Comparison of ENCODE assay signal across 20 cellular contexts in genomic region chr6:3929281-3929798, GRCh38.
DNase-seq lines count a peak whose midpoint lies in the region; TF ChIP-seq lines count a peak whose summit lies in the region.
"Had no signal": no experiment of that assay in that cellular context is flagged by ENCODE, and none has a peak within 500 bp of the region (broad histone marks: within the 10 kb centered on the region; RNA-seq: fewer than 3 reads in every experiment).

No MANE protein-coding gene starts in this region.

- no peak for TF ChIP-seq POLR2A in adrenal gland (IDR thresholded peaks at IDR 0.05)

- H3K36me3 Mint-ChIP-seq in immature natural killer cell: no peaks in the 10 kb centered on the region
- H3K36me3 Mint-ChIP-seq: naive B cell, T-cell had no signal

- H3K27ac ChIP-seq in adrenal gland: peak overlapping the region in 1 of 5 donors; percentile 49
- H3K27ac ChIP-seq: BLaER1 had no signal

- DNase-seq in BJ (ENCODE audit: low read depth) (peak; percentile 97), adrenal gland (peak in 5 of 7 donors; percentile 26 to 69 (median 32)), foreskin fibroblast (peak; percentile 57 to 69), skeletal muscle cell (ENCODE audit: low read depth) (peak; percentile 45), cortex of kidney (lab: John Stamatoyannopoulos, UW) (no peak), SHP77 (lab: John Stamatoyannopoulos, UW) (no peak), mesenteric fat pad (ENCODE audit: low spot score) (no peak), immature natural killer cell (no peak)
- DNase-seq: activated B cell treated with CpG ODN at 0.5 μM for 24 hours; activated naive CD4-positive, alpha-beta T cell treated with Interleukin-2 at 50 U/mL for 16 hours; central memory CD4-positive, alpha-beta T cell; DMS53; endodermal cell; heart right ventricle; naive B cell; NCI-H2029; NCI-H69; stimulated activated naive CD4-positive, alpha-beta T cell; T-cell had no signal

- H3K9me3 Mint-ChIP-seq in immature natural killer cell: no peaks in the 10 kb centered on the region
- H3K9me3 Mint-ChIP-seq: activated B cell treated with CpG ODN at 0.5 μM for 24 hours, endodermal cell, naive B cell, T-cell had no signal

- intact Hi-C loops in adrenal gland (cut with DNase I): no loop called here

- CTCF ChIA-PET in BJ (lab: Yijun Ruan, JAX): interaction anchor here (0.6 to 1.8 kb wide), 9 partner anchors 16 to 188 kb away, joined by 3 to 11 read pairs (median 4); partner anchors contain the start of gene FAM50B

- no peak overlapping the region for H3K4me3 Mint-ChIP-seq in immature natural killer cell
- H3K4me3 Mint-ChIP-seq: activated B cell treated with CpG ODN at 0.5 μM for 24 hours, endodermal cell, naive B cell, T-cell had no signal

- H3K9me3 ChIP-seq in adrenal gland (replicated peaks in 1 of 3): no peaks in the 10 kb centered on the region
- H3K9me3 ChIP-seq: BLaER1, heart right ventricle had no signal

- no peaks in the 10 kb centered on the region for H3K4me1 ChIP-seq in adrenal gland (replicated peaks in 1 of 2)

- whole genome bisulfite sequencing in adrenal gland, 4 donors: 54 to 76% (median 68%) methylated on average over 5 to 6 of the region's 6 CpGs

- no peaks in the 10 kb centered on the region for H3K4me1 Mint-ChIP-seq in immature natural killer cell
- H3K4me1 Mint-ChIP-seq: activated B cell treated with CpG ODN at 0.5 μM for 24 hours, endodermal cell, naive B cell, T-cell had no signal

- POLR2A ChIA-PET in BJ (lab: Charles Lee): interaction anchor here (0.6 to 1.5 kb wide), 2 partner anchors 16 to 68 kb away, joined by 5 to 6 read pairs; no protein-coding TSS in a partner anchor

- TF ChIP-seq CTCF in BJ (IDR thresholded peaks at IDR 0.05; ENCODE audit: insufficient read depth, low read depth, low read length) (no peak), adrenal gland (IDR thresholded peaks at IDR 0.05) (no peak), foreskin fibroblast (IDR thresholded peaks at IDR 0.05; ENCODE audit: low read depth, low read length) (no peak)

- H3K36me3 ChIP-seq in BJ (ENCODE audit: control insufficient read depth, insufficient read depth, low read length) (no peaks in the 10 kb centered on the region), adrenal gland (replicated peaks in 1 of 2) (no peaks in the 10 kb centered on the region)
- H3K36me3 ChIP-seq: BLaER1, heart right ventricle had no signal

- H3K27me3 ChIP-seq in BJ (ENCODE audit: control insufficient read depth, insufficient read depth, low read length) (no peaks in the 10 kb centered on the region), adrenal gland (no peaks in the 10 kb centered on the region)
- H3K27me3 ChIP-seq: BLaER1, heart right ventricle had no signal

- H3K4me3 ChIP-seq in BJ (ENCODE audit: low read depth, low read length): no peak overlapping the region
- H3K4me3 ChIP-seq in adrenal gland: no peak overlapping the region
- H3K4me3 ChIP-seq in foreskin fibroblast (ENCODE audit: low read depth in 1 of 2, low read length in 2 of 2): no peak overlapping the region
- H3K4me3 ChIP-seq in skeletal muscle cell (ENCODE audit: low read depth, low read length): no peak overlapping the region
- H3K4me3 ChIP-seq: BLaER1, heart right ventricle had no signal

- peaks cover 0 to 3% (median 0%) of the 10 kb centered on the region in 3 donors for H3K27me3 Mint-ChIP-seq in immature natural killer cell (ENCODE audit: low read depth in 3 of 3)

- no peak overlapping the region for H3K27ac Mint-ChIP-seq in immature natural killer cell
- H3K27ac Mint-ChIP-seq: activated B cell treated with CpG ODN at 0.5 μM for 24 hours, endodermal cell, T-cell had no signal

Comparison
In these comparisons a context has a peak if more than half of its experiments do, and no peak if none do; other contexts are left out.
1. DNase-seq: peak in BJ (single experiment), adrenal gland (5 of 7), foreskin fibroblast (2 of 2) and skeletal muscle cell (single experiment); none in cortex of kidney (single experiment), SHP77 (0 of 2), mesenteric fat pad (single experiment) and immature natural killer cell (0 of 3).